8 cellular contexts compared by ENCODE assay signal in the genomic region with DNA sequence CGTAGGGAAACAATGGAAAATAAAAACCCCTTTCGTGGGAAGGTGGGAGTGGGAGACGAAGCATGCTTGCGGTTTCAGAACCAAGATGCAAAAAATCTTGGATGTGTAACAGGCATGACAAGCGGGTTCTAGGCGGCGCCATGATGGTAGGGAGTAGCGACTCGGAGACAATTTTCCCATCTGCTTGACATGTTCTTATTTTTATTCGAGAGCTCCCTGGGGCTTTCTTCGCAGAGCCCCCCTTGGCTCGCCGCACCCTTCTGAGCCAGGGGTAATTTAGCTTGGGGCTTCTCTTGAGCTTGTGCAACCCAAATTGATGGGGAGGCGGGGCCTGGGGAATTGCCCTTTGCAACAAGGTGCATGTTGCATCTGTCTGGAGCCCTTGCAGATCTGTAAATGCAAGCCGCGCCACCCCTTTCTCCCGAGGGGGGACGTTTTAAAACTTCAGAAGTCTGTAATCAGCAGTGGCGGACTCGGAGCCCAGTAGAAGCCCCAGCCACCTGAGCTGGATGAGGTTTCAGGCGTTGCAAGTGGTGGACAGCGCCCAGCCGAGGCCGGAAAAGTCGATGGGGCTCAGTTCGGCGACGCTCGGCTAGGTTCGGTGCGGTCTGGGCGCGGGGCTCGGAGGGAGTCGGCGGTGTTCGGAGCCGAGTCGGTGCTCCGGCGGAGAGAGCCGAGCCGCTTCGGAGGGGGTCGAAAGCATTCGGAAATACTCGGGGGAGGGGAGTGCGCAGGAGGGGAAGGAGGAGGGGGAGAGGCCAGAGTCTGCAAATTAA. TPM values are rescaled to one million over a fixed set of nuclear protein-coding genes. Genes with fewer than 3 reads are reported as not detected.
DNase-seq lines count a peak whose midpoint lies in the region; ATAC-seq and TF ChIP-seq lines count a peak whose summit lies in the region.

No MANE protein-coding gene starts in this region.

- H3K4me1 Mint-ChIP-seq in activated naive CD8-positive, alpha-beta T cell treated with anti-CD3 and anti-CD28 coated beads for 36 hours = peaks cover 35% of the 10 kb centered on the region
- H3K4me1 Mint-ChIP-seq in neural progenitor cell = peaks cover 29% of the 10 kb centered on the region
- H3K4me1 Mint-ChIP-seq in stimulated activated naive CD8-positive, alpha-beta T cell treated with anti-CD3 and anti-CD28 coated beads, Interleukin-15, amount 100 ng/mL, for 72 hours = peaks cover 38% of the 10 kb centered on the region

- TF ChIP-seq POLR2A in Peyer's patch (IDR thresholded peaks at IDR 0.05) = no peak

- peaks cover 4% of the 10 kb centered on the region for H3K36me3 Mint-ChIP-seq in activated naive CD8-positive, alpha-beta T cell treated with anti-CD3 and anti-CD28 coated beads for 36 hours
- no peaks in the 10 kb centered on the region for H3K36me3 Mint-ChIP-seq in neural progenitor cell

- H3K27me3 Mint-ChIP-seq in activated naive CD8-positive, alpha-beta T cell treated with anti-CD3 and anti-CD28 coated beads for 36 hours = peaks cover 72% of the 10 kb centered on the region
- H3K27me3 Mint-ChIP-seq in neural progenitor cell (ENCODE audit: insufficient read depth, low read depth) = peaks cover 34% of the 10 kb centered on the region
- H3K27me3 Mint-ChIP-seq in stimulated activated naive CD8-positive, alpha-beta T cell treated with anti-CD3 and anti-CD28 coated beads, Interleukin-15, amount 100 ng/mL, for 72 hours = peaks cover 78% of the 10 kb centered on the region

- H3K27ac ChIP-seq in Peyer's patch = peak overlapping the region in 1 of 4 donors; percentile 22
- H3K27ac ChIP-seq in neural progenitor cell = no peak overlapping the region

- H3K27ac Mint-ChIP-seq in activated naive CD8-positive, alpha-beta T cell treated with anti-CD3 and anti-CD28 coated beads for 36 hours = no peak overlapping the region
- no peak overlapping the region for H3K27ac Mint-ChIP-seq in neural progenitor cell
- H3K27ac Mint-ChIP-seq in stimulated activated naive CD8-positive, alpha-beta T cell treated with anti-CD3 and anti-CD28 coated beads, Interleukin-15, amount 100 ng/mL, for 72 hours = no peak overlapping the region

- H3K9ac ChIP-seq in neural progenitor cell = no peak overlapping the region

- no peaks in the 10 kb centered on the region for H3K79me2 ChIP-seq in neural progenitor cell (ENCODE audit: low read depth)

- H3K4me1 ChIP-seq in Peyer's patch (peaks cover 0 to 24% (median 14%) of the 10 kb centered on the region in 4 donors), neural progenitor cell (peaks cover 21% of the 10 kb centered on the region)

- H3K4me3 ChIP-seq in Peyer's patch = peak overlapping the region in 3 of 4 donors; percentile 14 to 75 (median 18)
- peak overlapping the region; percentile 31 for H3K4me3 ChIP-seq in neural progenitor cell

- H3K9me3 Mint-ChIP-seq in activated naive CD8-positive, alpha-beta T cell treated with anti-CD3 and anti-CD28 coated beads for 36 hours = peaks cover 1% of the 10 kb centered on the region
- H3K9me3 Mint-ChIP-seq in neural progenitor cell = no peaks in the 10 kb centered on the region
- H3K9me3 Mint-ChIP-seq in stimulated activated naive CD8-positive, alpha-beta T cell treated with anti-CD3 and anti-CD28 coated beads, Interleukin-15, amount 100 ng/mL, for 72 hours = no peaks in the 10 kb centered on the region

- peaks cover 18% of the 10 kb centered on the region for H3F3A ChIP-seq in neural progenitor cell (ENCODE audit: low read depth)

- H4K20me1 ChIP-seq in neural progenitor cell (ENCODE audit: low read depth) = peaks cover 39% of the 10 kb centered on the region

- no peaks in the 10 kb centered on the region for H3K27me3 ChIP-seq in Peyer's patch
- peaks cover 47% of the 10 kb centered on the region for H3K27me3 ChIP-seq in neural progenitor cell

- peak overlapping the region; percentile 47 for H3K4me3 Mint-ChIP-seq in activated naive CD8-positive, alpha-beta T cell treated with anti-CD3 and anti-CD28 coated beads for 36 hours
- peak overlapping the region; percentile 87 for H3K4me3 Mint-ChIP-seq in neural progenitor cell
- H3K4me3 Mint-ChIP-seq in stimulated activated naive CD8-positive, alpha-beta T cell treated with anti-CD3 and anti-CD28 coated beads, Interleukin-15, amount 100 ng/mL, for 72 hours = peak overlapping the region; percentile 77 to 88

- peak; percentile 63 for ATAC-seq in stimulated activated naive CD8-positive, alpha-beta T cell treated with anti-CD3 and anti-CD28 coated beads, Interleukin-15, amount 100 ng/mL, for 72 hours

- DNase-seq in HK-2 (ENCODE audit: unreplicated experiment) (peak; percentile 35), Peyer's patch (peak; percentile 54 to 84 (median 69)), globus pallidus (ENCODE audit: low spot score) (peak; percentile 89), neural progenitor cell (ENCODE audit: low spot score) (peak; percentile 98), NK-92 (lab: John Stamatoyannopoulos, UW; ENCODE audit: unreplicated experiment) (no peak), AML-193 (lab: John Stamatoyannopoulos, UW) (no peak)
- DNase-seq in activated naive CD8-positive, alpha-beta T cell treated with anti-CD3 and anti-CD28 coated beads for 36 hours = peak; percentile 82
- peak; percentile 82 to 85 for DNase-seq in stimulated activated naive CD8-positive, alpha-beta T cell treated with anti-CD3 and anti-CD28 coated beads, Interleukin-15, amount 100 ng/mL, for 72 hours

- H2AFZ ChIP-seq in neural progenitor cell (replicated peaks) = no peak overlapping the region

- no peak for TF ChIP-seq CTCF in Peyer's patch (IDR thresholded peaks at IDR 0.05)
- no peak for TF ChIP-seq CTCF in neural progenitor cell (IDR thresholded peaks at IDR 0.05)

- H3K36me3 ChIP-seq in Peyer's patch = no peaks in the 10 kb centered on the region
- no peaks in the 10 kb centered on the region for H3K36me3 ChIP-seq in neural progenitor cell

- H3K4me2 ChIP-seq in neural progenitor cell = peak overlapping the region; percentile 74

- H3K9me3 ChIP-seq in Peyer's patch = no peaks in the 10 kb centered on the region
- no peaks in the 10 kb centered on the region for H3K9me3 ChIP-seq in neural progenitor cell (ENCODE audit: low read depth)

RNA-seq across cellular contexts. Expression of gene GNAO1, which starts 2.9 kb away (rescaled TPM):
- total RNA-seq in Peyer's patch (10 to 100 TPM in 1 of 4 donors, 1 to 10 TPM in 3; 6.3 to 39.6 (median 7.3) TPM), neural progenitor cell (ENCODE audit: low replicate concordance) (1.9 and 3.2 TPM in 2 replicates)
- total RNA-seq in activated naive CD8-positive, alpha-beta T cell treated with anti-CD3 and anti-CD28 coated beads for 36 hours = 1 to 10 TPM in 1 of 2 experiments, under 1 TPM in 1; 0.96 to 1.5 TPM

Comparison
In these comparisons a context has a peak if more than half of its experiments do, and no peak if none do; other contexts are left out.
1. DNase-seq: peak in HK-2 (single experiment), Peyer's patch (3 of 3), activated naive CD8-positive, alpha-beta T cell treated with anti-CD3 and anti-CD28 coated beads for 36 hours (single experiment), globus pallidus (single experiment), neural progenitor cell (single experiment) and stimulated activated naive CD8-positive, alpha-beta T cell treated with anti-CD3 and anti-CD28 coated beads, Interleukin-15, amount 100 ng/mL, for 72 hours (2 of 2); none in NK-92 (single experiment) and AML-193 (0 of 2).
2. Peak in every context shown above with its lines, with median percentiles within 50 percentile points of each other: H3K4me3 Mint-ChIP-seq.